ENCODE assay signal across 8 cellular contexts in the genomic region with DNA sequence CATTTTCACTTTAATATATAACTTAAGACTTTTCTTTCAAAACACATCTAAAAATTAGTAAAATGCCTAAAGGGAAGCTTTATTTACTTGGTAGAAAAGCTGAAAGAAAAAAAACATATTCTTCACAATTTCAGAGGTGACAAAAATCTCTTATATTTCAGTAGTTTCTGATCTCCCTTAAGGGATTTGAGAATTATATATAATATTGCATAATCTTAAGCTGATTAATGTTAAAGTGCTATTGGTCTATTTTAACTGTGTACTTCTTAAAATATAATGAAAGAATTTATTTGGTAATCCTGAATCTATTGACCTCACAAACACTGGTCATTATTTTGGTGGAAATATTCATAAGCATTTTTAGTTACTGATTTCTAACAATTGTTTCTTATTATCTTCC. TPM values are rescaled to one million over a fixed set of nuclear protein-coding genes. Genes with fewer than 3 reads are reported as not detected.
DNase-seq lines count a peak whose midpoint lies in the region; ATAC-seq and TF ChIP-seq lines count a peak whose summit lies in the region.

No MANE protein-coding gene starts in this region.

- peaks cover 10% of the 10 kb centered on the region for H3K36me3 Mint-ChIP-seq in activated T-helper 1 cell treated with anti-CD3 and anti-CD28 coated beads, Interleukin-12 subunit alpha, Interleukin-12 subunit beta, Interleukin-2, Interleukin-4 antibody, amounts not matched to agents 30 ng/mL and 10 ng/mL and 1 ng/mL, durations not matched to agents 14 hours and 24 hours and 36 hours (ENCODE audit: low read depth)
- peaks cover 8 to 13% of the 10 kb centered on the region in 2 donors for H3K36me3 Mint-ChIP-seq in stimulated activated naive B cell treated with anti-CD40 and anti-IgM and Interleukin-4, amounts not matched to agents 10 μg/mL and 1 μg/mL and 100 μg/mL, for 72 hours

- H3K4me3 Mint-ChIP-seq in activated T-helper 1 cell treated with anti-CD3 and anti-CD28 coated beads, Interleukin-12 subunit alpha, Interleukin-12 subunit beta, Interleukin-2, Interleukin-4 antibody, amounts not matched to agents 30 ng/mL and 10 ng/mL and 1 ng/mL, durations not matched to agents 14 hours and 24 hours and 36 hours: peak overlapping the region; percentile 97
- peak overlapping the region; percentile 94 to 98 for H3K4me3 Mint-ChIP-seq in stimulated activated naive B cell treated with anti-CD40 and anti-IgM and Interleukin-4, amounts not matched to agents 10 μg/mL and 1 μg/mL and 100 μg/mL, for 72 hours

- TF ChIP-seq CTCF in HL-60 (IDR thresholded peaks at IDR 0.05; ENCODE audit: insufficient read depth, low read length): no peak

- H3K4me1 Mint-ChIP-seq in activated T-helper 1 cell treated with anti-CD3 and anti-CD28 coated beads, Interleukin-12 subunit alpha, Interleukin-12 subunit beta, Interleukin-2, Interleukin-4 antibody, amounts not matched to agents 30 ng/mL and 10 ng/mL and 1 ng/mL, durations not matched to agents 14 hours and 24 hours and 36 hours (ENCODE audit: low read depth): peaks cover 45% of the 10 kb centered on the region
- H3K4me1 Mint-ChIP-seq in stimulated activated naive B cell treated with anti-CD40 and anti-IgM and Interleukin-4, amounts not matched to agents 10 μg/mL and 1 μg/mL and 100 μg/mL, for 72 hours: peaks cover 11 to 30% of the 10 kb centered on the region in 2 donors

- no peaks in the 10 kb centered on the region for H3K9me3 Mint-ChIP-seq in activated T-helper 1 cell treated with anti-CD3 and anti-CD28 coated beads, Interleukin-12 subunit alpha, Interleukin-12 subunit beta, Interleukin-2, Interleukin-4 antibody, amounts not matched to agents 30 ng/mL and 10 ng/mL and 1 ng/mL, durations not matched to agents 14 hours and 24 hours and 36 hours
- H3K9me3 Mint-ChIP-seq in stimulated activated naive B cell treated with anti-CD40 and anti-IgM and Interleukin-4, amounts not matched to agents 10 μg/mL and 1 μg/mL and 100 μg/mL, for 72 hours: no peaks in the 10 kb centered on the region

- no peak for DNase-seq in HL-60 (ENCODE audit: low read depth in 1 of 2, low spot score in 1 of 2)
- no peak for DNase-seq in activated T-helper 1 cell treated with anti-CD3 and anti-CD28 coated beads, Interleukin-12 subunit alpha, Interleukin-12 subunit beta, Interleukin-2, Interleukin-4 antibody, amounts not matched to agents 30 ng/mL and 10 ng/mL and 1 ng/mL, durations not matched to agents 14 hours and 24 hours and 36 hours (ENCODE audit: low spot score)
- DNase-seq in stimulated activated naive B cell treated with anti-CD40 and anti-IgM and Interleukin-4, amounts not matched to agents 10 μg/mL and 1 μg/mL and 100 μg/mL, for 72 hours: no peak
- DNase-seq in NCI-H524 treated with DMSO at 0.1 percent for 48 hours (lab: John Stamatoyannopoulos, UW): no peak
- DNase-seq in NCI-H82 (lab: John Stamatoyannopoulos, UW): no peak
- no peak for DNase-seq in DMS79 treated with DMSO at 0.1 percent for 48 hours (lab: John Stamatoyannopoulos, UW)
- no peak for DNase-seq in left colon

- intact Hi-C loops in activated T-helper 1 cell treated with anti-CD3 and anti-CD28 coated beads, Interleukin-12 subunit alpha, Interleukin-12 subunit beta, Interleukin-2, Interleukin-4 antibody, amounts not matched to agents 30 ng/mL and 10 ng/mL and 1 ng/mL, durations not matched to agents 14 hours and 24 hours and 36 hours (cut with micrococcal nuclease): loop anchor here (2.0 to 5.0 kb wide), 3 partner anchors 56 to 82 kb away; a partner anchor contains a TSS
- intact Hi-C loops in left colon (cut with DNase I, micrococcal nuclease): loop anchor here in 1 of 2 donors (10.0 kb wide), 1 partner anchor 172 kb away; a partner anchor contains a TSS

- peak overlapping the region; percentile 34 for H3K27ac Mint-ChIP-seq in activated T-helper 1 cell treated with anti-CD3 and anti-CD28 coated beads, Interleukin-12 subunit alpha, Interleukin-12 subunit beta, Interleukin-2, Interleukin-4 antibody, amounts not matched to agents 30 ng/mL and 10 ng/mL and 1 ng/mL, durations not matched to agents 14 hours and 24 hours and 36 hours
- peak overlapping the region; percentile 96 for H3K27ac Mint-ChIP-seq in stimulated activated naive B cell treated with anti-CD40 and anti-IgM and Interleukin-4, amounts not matched to agents 10 μg/mL and 1 μg/mL and 100 μg/mL, for 72 hours

- ATAC-seq in stimulated activated naive B cell treated with anti-CD40 and anti-IgM and Interleukin-4, amounts not matched to agents 10 μg/mL and 1 μg/mL and 100 μg/mL, for 72 hours (replicated peaks): no peak
- no peak for ATAC-seq in left colon

- H3K27me3 Mint-ChIP-seq in activated T-helper 1 cell treated with anti-CD3 and anti-CD28 coated beads, Interleukin-12 subunit alpha, Interleukin-12 subunit beta, Interleukin-2, Interleukin-4 antibody, amounts not matched to agents 30 ng/mL and 10 ng/mL and 1 ng/mL, durations not matched to agents 14 hours and 24 hours and 36 hours (ENCODE audit: insufficient read depth): peaks cover 12% of the 10 kb centered on the region
- no peaks in the 10 kb centered on the region for H3K27me3 Mint-ChIP-seq in stimulated activated naive B cell treated with anti-CD40 and anti-IgM and Interleukin-4, amounts not matched to agents 10 μg/mL and 1 μg/mL and 100 μg/mL, for 72 hours

- H3K4me3 ChIP-seq in HL-60 (replicated peaks; ENCODE audit: insufficient read depth, low read length): peak overlapping the region; percentile 82; the same call in 1 of the 2 replicates
- H3K4me3 ChIP-seq in iPS-11a (ENCODE audit: low read depth, low read length): peak overlapping the region; percentile 74

- H3K27ac ChIP-seq in HL-60 (replicated peaks): no peak overlapping the region; the same call in 1 of the 2 replicates

- no peaks in the 10 kb centered on the region for H3K27me3 ChIP-seq in HL-60 (ENCODE audit: insufficient read depth, poor library complexity, severe bottlenecking)

RNA-seq across cellular contexts. Expression of a gene that starts 1.2 kb away (rescaled TPM):
- total RNA-seq in activated T-helper 1 cell treated with anti-CD3 and anti-CD28 coated beads, Interleukin-12 subunit alpha, Interleukin-12 subunit beta, Interleukin-2, Interleukin-4 antibody, amounts not matched to agents 30 ng/mL and 10 ng/mL and 1 ng/mL, durations not matched to agents 14 hours and 24 hours and 36 hours: 25.9 and 30.2 TPM in 2 replicates
- 10 to 100 TPM; 27.3 to 32.0 TPM for total RNA-seq in left colon

RNA-seq across cellular contexts. Expression of a gene that starts 55.8 kb away (rescaled TPM):
- 41.1 and 41.8 TPM in 2 replicates for total RNA-seq in activated T-helper 1 cell treated with anti-CD3 and anti-CD28 coated beads, Interleukin-12 subunit alpha, Interleukin-12 subunit beta, Interleukin-2, Interleukin-4 antibody, amounts not matched to agents 30 ng/mL and 10 ng/mL and 1 ng/mL, durations not matched to agents 14 hours and 24 hours and 36 hours
- total RNA-seq in left colon: 10 to 100 TPM; 35.3 to 53.6 TPM
